9 cellular contexts compared by ENCODE assay signal in the genomic region with DNA sequence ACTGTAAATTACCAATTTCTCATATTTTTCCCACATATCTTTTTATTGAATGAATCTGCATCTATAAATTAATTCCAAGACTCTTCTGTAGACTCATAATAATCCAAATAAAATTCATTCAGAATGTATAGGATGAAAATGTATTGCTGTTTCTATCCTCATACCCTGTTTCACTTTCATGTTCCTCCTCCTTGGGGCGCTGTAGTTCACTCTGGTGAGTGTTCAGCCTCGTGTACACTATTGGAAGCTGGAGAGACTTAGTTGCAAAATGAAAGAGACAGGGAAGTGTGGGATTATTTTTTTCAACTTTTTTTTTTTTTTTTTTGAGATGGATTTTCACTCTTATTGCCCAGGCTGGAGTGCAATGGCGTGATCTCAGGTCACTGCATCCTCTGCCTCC.
A peak's percentile ranks its signal among the peaks of the same experiment; 100 is the strongest.
DNase-seq lines count a peak whose midpoint lies in the region; ATAC-seq, FAIRE-seq and TF ChIP-seq lines count a peak whose summit lies in the region.
"Had no signal": no experiment of that assay in that cellular context is flagged by ENCODE, and none has a peak within 500 bp of the region (broad histone marks: within the 10 kb centered on the region; RNA-seq: fewer than 3 reads in every experiment).

No MANE protein-coding gene starts in this region.

- H3K4me2 ChIP-seq in A549, result 0 out of 3 replicates have a peak overlapping the region, but pooled peaks have one; percentile 14
- H3K4me2 ChIP-seq in MM.1S (ENCODE audit: low read depth, low read length), result no peak overlapping the region
- H3K4me2 ChIP-seq: PC-9 had no signal

- no peaks in the 10 kb centered on the region for H3K36me3 ChIP-seq in MM.1S (replicated peaks; ENCODE audit: insufficient read depth, low read length)

- H3K9me3 ChIP-seq in A549 (no peaks in the 10 kb centered on the region), MM.1S (replicated peaks; ENCODE audit: insufficient read depth, low read length) (no peaks in the 10 kb centered on the region)

- peak in 1 of 2 experiments; percentile 21; a peak in 1 of 5 replicates for TF ChIP-seq RAD21 in A549 (conservative IDR thresholded peaks at IDR 0.05 in 1 of 2, IDR thresholded peaks at IDR 0.05 in 1 of 2)

- peak in 1 of 2 experiments; percentile 49; a peak in 1 of 6 replicates for ATAC-seq in A549
- no peak for ATAC-seq in HG03565 (IDR thresholded peaks at IDR 0.05; ENCODE audit: unreplicated experiment)
- ATAC-seq in GM18873 (IDR thresholded peaks at IDR 0.05; ENCODE audit: low FRiP score, unreplicated experiment), result no peak

- no peak overlapping the region for H2AFZ ChIP-seq in MM.1S (ENCODE audit: low read length)
- H2AFZ ChIP-seq: PC-9 had no signal

- H3K27ac ChIP-seq in A549 (no peak overlapping the region), MM.1S (ENCODE audit: low read length) (no peak overlapping the region)
- H3K27ac ChIP-seq: PC-9 had no signal

- H3K79me2 ChIP-seq in MM.1S (ENCODE audit: low read length), result no peaks in the 10 kb centered on the region

- H3K9ac ChIP-seq in MM.1S (ENCODE audit: low read length), result no peak overlapping the region

- CTCF ChIA-PET in A549 (lab: Yijun Ruan, JAX), result interaction anchor here (0.6 to 0.7 kb wide), 3 partner anchors 16 to 114 kb away, joined by 3 to 5 read pairs (median 3); no protein-coding TSS in a partner anchor

- no peaks in the 10 kb centered on the region for H3K27me3 ChIP-seq in MM.1S (replicated peaks; ENCODE audit: insufficient read depth, low read length)

- no peak for FAIRE-seq in A549 (lab: Jason Lieb, UNC)

- WGBS in A549 (ENCODE audit: missing lambda C conversion rate), result 14% methylated on average over 3 of the region's 3 CpGs

- POLR2A ChIA-PET in A549 (lab: Yijun Ruan, JAX), result interaction anchor here (0.6 kb wide), 1 partner anchor 349 kb away, joined by 3 read pairs; no protein-coding TSS in a partner anchor

- no peak overlapping the region for H3K4me3 ChIP-seq in A549
- H3K4me3 ChIP-seq in MM.1S (ENCODE audit: low read length), result no peak overlapping the region
- H3K4me3 ChIP-seq: PC-9 had no signal

- no peak for TF ChIP-seq POLR2A in A549 (IDR thresholded peaks at IDR 0.05; ENCODE audit: low read length)

- DNase-seq in A549 (ENCODE audit: low read depth in 1 of 2, low spot score in 1 of 2) (peak in 1 of 2 experiments; percentile 26), GM13976 (ENCODE audit: low spot score) (peak; percentile 2), MM.1S (peak; percentile 10), dermis blood vessel endothelial cell (peak; percentile 24), NCI-H187 (lab: John Stamatoyannopoulos, UW) (no peak), DMS153 (lab: John Stamatoyannopoulos, UW) (no peak)

- no peak for TF ChIP-seq EP300 in A549 (IDR thresholded peaks at IDR 0.05)

- no peak for TF ChIP-seq CTCF in A549 (IDR thresholded peaks at IDR 0.05)
- TF ChIP-seq CTCF in GM13976 (IDR thresholded peaks at IDR 0.05; ENCODE audit: borderline replicate concordance, control extremely low read depth, extremely low read depth, insufficient read depth, missing control alignments), result peak; percentile 6
- peak; percentile 51 for TF ChIP-seq CTCF in MM.1S (IDR thresholded peaks at IDR 0.05; ENCODE audit: low read length)

- in situ Hi-C loops in GM13976 (cut with MboI; ENCODE audit: low sequenced_read_pairs, unreplicated experiment), result no loop called here

- H3F3A ChIP-seq in MM.1S (ENCODE audit: insufficient read depth, low read length), result no peaks in the 10 kb centered on the region

- H3K4me1 ChIP-seq in A549 (no peaks in the 10 kb centered on the region), MM.1S (ENCODE audit: low read length) (no peaks in the 10 kb centered on the region)

- no peaks in the 10 kb centered on the region for H4K20me1 ChIP-seq in MM.1S (ENCODE audit: insufficient read depth, low read length)

- H3K9me2 ChIP-seq in MM.1S (replicated peaks; ENCODE audit: insufficient read depth, low read length), result no peaks in the 10 kb centered on the region

TF ChIP-seq in A549, 52 proteins besides CTCF, POLR2A, EP300 and RAD21:
- TF ChIP-seq MAZ (IDR thresholded peaks at IDR 0.05; ENCODE audit: borderline replicate concordance, low read depth, low read length), result no peak
- no peak for TF ChIP-seq NPAS2 (CRISPR knock-in tag; IDR thresholded peaks at IDR 0.05; ENCODE audit: borderline replicate concordance)
- no peak for TF ChIP-seq RCOR1 (IDR thresholded peaks at IDR 0.05; ENCODE audit: low read depth, low read length)
- TF ChIP-seq EHF (CRISPR knock-in tag; IDR thresholded peaks at IDR 0.05), result no peak
- TF ChIP-seq KDM5A (IDR thresholded peaks at IDR 0.05), result no peak
- no peak for TF ChIP-seq TFCP2L1 (CRISPR knock-in tag; IDR thresholded peaks at IDR 0.05)
- TF ChIP-seq, protein P1, sequence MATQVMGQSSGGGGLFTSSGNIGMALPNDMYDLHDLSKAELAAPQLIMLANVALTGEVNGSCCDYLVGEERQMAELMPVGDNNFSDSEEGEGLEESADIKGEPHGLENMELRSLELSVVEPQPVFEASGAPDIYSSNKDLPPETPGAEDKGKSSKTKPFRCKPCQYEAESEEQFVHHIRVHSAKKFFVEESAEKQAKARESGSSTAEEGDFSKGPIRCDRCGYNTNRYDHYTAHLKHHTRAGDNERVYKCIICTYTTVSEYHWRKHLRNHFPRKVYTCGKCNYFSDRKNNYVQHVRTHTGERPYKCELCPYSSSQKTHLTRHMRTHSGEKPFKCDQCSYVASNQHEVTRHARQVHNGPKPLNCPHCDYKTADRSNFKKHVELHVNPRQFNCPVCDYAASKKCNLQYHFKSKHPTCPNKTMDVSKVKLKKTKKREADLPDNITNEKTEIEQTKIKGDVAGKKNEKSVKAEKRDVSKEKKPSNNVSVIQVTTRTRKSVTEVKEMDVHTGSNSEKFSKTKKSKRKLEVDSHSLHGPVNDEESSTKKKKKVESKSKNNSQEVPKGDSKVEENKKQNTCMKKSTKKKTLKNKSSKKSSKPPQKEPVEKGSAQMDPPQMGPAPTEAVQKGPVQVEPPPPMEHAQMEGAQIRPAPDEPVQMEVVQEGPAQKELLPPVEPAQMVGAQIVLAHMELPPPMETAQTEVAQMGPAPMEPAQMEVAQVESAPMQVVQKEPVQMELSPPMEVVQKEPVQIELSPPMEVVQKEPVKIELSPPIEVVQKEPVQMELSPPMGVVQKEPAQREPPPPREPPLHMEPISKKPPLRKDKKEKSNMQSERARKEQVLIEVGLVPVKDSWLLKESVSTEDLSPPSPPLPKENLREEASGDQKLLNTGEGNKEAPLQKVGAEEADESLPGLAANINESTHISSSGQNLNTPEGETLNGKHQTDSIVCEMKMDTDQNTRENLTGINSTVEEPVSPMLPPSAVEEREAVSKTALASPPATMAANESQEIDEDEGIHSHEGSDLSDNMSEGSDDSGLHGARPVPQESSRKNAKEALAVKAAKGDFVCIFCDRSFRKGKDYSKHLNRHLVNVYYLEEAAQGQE (IDR thresholded peaks at IDR 0.05), result no peak

Comparison
In these comparisons a context has a peak if more than half of its experiments do, and no peak if none do; other contexts are left out.
1. DNase-seq: peak in GM13976 (single experiment), MM.1S (single experiment) and dermis blood vessel endothelial cell (single experiment); none in NCI-H187 (0 of 2) and DMS153 (single experiment).